8 cellular contexts compared by ENCODE assay signal in genomic region chr19:7902796-7903243, GRCh38. TPM values are rescaled to one million over a fixed set of nuclear protein-coding genes. Genes with fewer than 3 reads are reported as not detected.
A peak's percentile ranks its signal among the peaks of the same experiment; 100 is the strongest.
DNase-seq lines count a peak whose midpoint lies in the region; ATAC-seq and TF ChIP-seq lines count a peak whose summit lies in the region.

No MANE protein-coding gene starts in this region.

- H3K27ac ChIP-seq in PC-3 (ENCODE audit: low read length) (peak overlapping the region; percentile 65), esophagus (ENCODE audit: low read depth in 2 of 2, low read length in 1 of 2) (peak overlapping the region; percentile 82 to 94), psoas muscle (peak overlapping the region; percentile 91)

- DNase-seq in H7 (no peak), PC-3 (peak; percentile 35), psoas muscle (no peak), SK-N-DZ (ENCODE audit: low spot score) (no peak), C1 segment of cervical spinal cord (lab: John Stamatoyannopoulos, UW) (no peak), activated gamma-delta T cell (lab: John Stamatoyannopoulos, UW) (no peak)

- H3K9me3 ChIP-seq in PC-3 (ENCODE audit: low read length) = no peaks in the 10 kb centered on the region
- H3K9me3 ChIP-seq in esophagus (ENCODE audit: control insufficient read depth in 2 of 2, insufficient read depth in 1 of 2, low read depth in 1 of 2, low read length in 1 of 2) = peaks cover 0 to 1% of the 10 kb centered on the region in 2 donors
- no peaks in the 10 kb centered on the region for H3K9me3 ChIP-seq in psoas muscle

- H3F3A ChIP-seq in PC-3 (ENCODE audit: low read length, unreplicated experiment) = peaks cover 11% of the 10 kb centered on the region

- H3K9me2 ChIP-seq in PC-3 (replicated peaks; ENCODE audit: low read length) = no peaks in the 10 kb centered on the region

- H3K4me1 ChIP-seq in PC-3 (ENCODE audit: insufficient read depth, low read length) (peaks cover 20% of the 10 kb centered on the region), esophagus (ENCODE audit: control insufficient read depth in 2 of 2, insufficient read depth in 2 of 2, low read length in 1 of 2) (peaks cover 7 to 39% of the 10 kb centered on the region in 2 donors), psoas muscle (peaks cover 27% of the 10 kb centered on the region)

- BruUV-seq in PC-3 (replicated peaks; lab: Mats Ljungman, UMichigan) = TSS peak; percentile 88

- H3K27me3 ChIP-seq in H7 (ENCODE audit: control insufficient read depth, insufficient read depth, low read length) (no peaks in the 10 kb centered on the region; the same call in 1 of the 2 replicates), PC-3 (ENCODE audit: low read length) (no peaks in the 10 kb centered on the region), esophagus (ENCODE audit: control insufficient read depth in 1 of 2, insufficient read depth in 2 of 2, low read length in 2 of 2) (no peaks in the 10 kb centered on the region), psoas muscle (ENCODE audit: insufficient read depth in 3 of 3, low read length in 2 of 3) (no peaks in the 10 kb centered on the region)

- H3K79me2 ChIP-seq in PC-3 (ENCODE audit: low read length) = peaks cover 46% of the 10 kb centered on the region

- peak overlapping the region; percentile 77 for H2AFZ ChIP-seq in PC-3 (ENCODE audit: low read length)

- WGBS in esophagus, 2 donors = 9 to 14% methylated on average over 20 of the region's 20 CpGs
- 6 to 14% (median 9%) methylated on average over 20 of the region's 20 CpGs for WGBS in psoas muscle, 3 donors

- intact Hi-C loops in PC-3 (cut with micrococcal nuclease) (loop anchor here (1.0 to 5.0 kb wide), 5 partner anchors 14 to 624 kb away; partner anchors contain the start of genes LRRC8E and SNAPC2), psoas muscle (cut with DNase I) (loop anchor here in 1 of 2 donors (5.0 kb wide), 1 partner anchor 929 kb away; the partner anchor contains the start of genes MBD3L1 and ZNF558)

- H3K36me3 ChIP-seq in H7 (replicated peaks; ENCODE audit: control insufficient read depth, insufficient read depth, low read length) (peaks cover 2% of the 10 kb centered on the region; the same call in 1 of the 2 replicates), PC-3 (ENCODE audit: low read depth, low read length) (peaks cover 12% of the 10 kb centered on the region), esophagus (ENCODE audit: control insufficient read depth in 2 of 2, insufficient read depth in 2 of 2, low read length in 1 of 2) (peaks cover 0 to 10% of the 10 kb centered on the region in 2 donors), psoas muscle (ENCODE audit: insufficient read depth in 1 of 2, low read depth in 1 of 2) (peaks cover 0 to 11% of the 10 kb centered on the region in 2 donors)

- H3K9ac ChIP-seq in PC-3 (ENCODE audit: low read length) = peak overlapping the region; percentile 89

- peak overlapping the region; percentile 98 for H3K4me2 ChIP-seq in PC-3 (ENCODE audit: low read length)

- POLR2A ChIA-PET in PC-3 (lab: Charles Lee; ENCODE audit: unreplicated experiment) = interaction anchor here (0.6 to 1.0 kb wide), 3 partner anchors 9 to 33 kb away, joined by 3 to 4 read pairs (median 3); no protein-coding TSS in a partner anchor

- peak overlapping the region; percentile 62 for H3K4me3 ChIP-seq in H7 (ENCODE audit: insufficient read depth, low read depth, low read length)
- peak overlapping the region; percentile 75 for H3K4me3 ChIP-seq in PC-3 (ENCODE audit: low read length)
- peak overlapping the region; percentile 55 to 85 for H3K4me3 ChIP-seq in esophagus (ENCODE audit: low read depth in 1 of 2, low read length in 2 of 2)
- H3K4me3 ChIP-seq in psoas muscle = peak overlapping the region; percentile 86

- CTCF ChIA-PET in PC-3 (lab: Charles Lee) = interaction anchor here (0.5 to 2.0 kb wide), 5 partner anchors 15 to 103 kb away, joined by 5 to 23 read pairs (median 7); partner anchors contain the start of gene SNAPC2

- no peak for TF ChIP-seq CTCF in PC-3 (conservative IDR thresholded peaks at IDR 0.05; ENCODE audit: low read depth, low read length)
- no peak for TF ChIP-seq CTCF in psoas muscle (IDR thresholded peaks at IDR 0.05)

- ATAC-seq in PC-3 (peak; percentile 4), psoas muscle (no peak), HG02884 (IDR thresholded peaks at IDR 0.05; ENCODE audit: unreplicated experiment) (no peak)

- H4K20me1 ChIP-seq in PC-3 (ENCODE audit: low read length) = 0 out of 2 replicates have a peak, but pooled peaks cover 3% of the 10 kb centered on the region

RNA-seq across cellular contexts. Expression of gene MAP2K7, which starts 0.9 kb away (rescaled TPM):
- 21.1 and 24.3 TPM in 2 replicates for total RNA-seq in H7 (2014; rRNA removed; shearing (Covaris generic))
- 39.3 and 40.5 TPM in 2 replicates for total RNA-seq in PC-3 (2014; rRNA removed)
- 10 to 100 TPM; 12.8 to 35.1 TPM for polyA plus RNA-seq in esophagus
- 10 to 100 TPM; 42.7 to 72.5 (median 55.5) TPM for total RNA-seq in psoas muscle
- polyA plus RNA-seq in psoas muscle = 10 to 100 TPM; 35.4 to 43.9 (median 40.0) TPM
- 20.8 and 28.7 TPM in 2 replicates for polyA plus RNA-seq in SK-N-DZ (2014; cell fraction: cytosol; rRNA removed)
- 35.1 and 44.5 TPM in 2 replicates for polyA plus RNA-seq in SK-N-DZ (2014; cell fraction: nucleus; rRNA removed)

RNA-seq across cellular contexts. Expression of gene TGFBR3L, which starts 11.8 kb away (rescaled TPM):
- 1.7 TPM in 1 of 2 replicates, not detected in the other for total RNA-seq in H7 (2014; rRNA removed; shearing (Covaris generic))
- 10.5 and 15.5 TPM in 2 replicates for total RNA-seq in PC-3 (2014; rRNA removed)
- under 1 TPM in 1 of 2 donors, not detected in 1; 0.08 TPM for polyA plus RNA-seq in esophagus
- 10 to 100 TPM in 1 of 4 donors, 1 to 10 TPM in 3; 4.5 to 13.0 (median 7.5) TPM for total RNA-seq in psoas muscle
- 1 to 10 TPM; 1.2 to 1.5 (median 1.3) TPM for polyA plus RNA-seq in psoas muscle
- 9.0 and 21.7 TPM in 2 replicates for polyA plus RNA-seq in SK-N-DZ (2014; cell fraction: cytosol; rRNA removed)
- polyA plus RNA-seq in SK-N-DZ (2014; cell fraction: nucleus; rRNA removed) = 11.4 and 25.5 TPM in 2 replicates

RNA-seq across cellular contexts. Expression of gene LRRC8E, which starts 14.5 kb away (rescaled TPM):
- total RNA-seq in H7 (2014; rRNA removed; shearing (Covaris generic)) = 1.6 and 4.0 TPM in 2 replicates
- total RNA-seq in PC-3 (2014; rRNA removed) (30.8 and 35.3 TPM in 2 replicates), psoas muscle (under 1 TPM; 0.07 to 0.26 (median 0.15) TPM)
- polyA plus RNA-seq in esophagus (1 to 10 TPM; 3.3 to 4.7 TPM), psoas muscle (under 1 TPM in 2 of 3 donors, not detected in 1; 0.03 to 0.10 TPM)
- 0.61 and 1.1 TPM in 2 replicates for polyA plus RNA-seq in SK-N-DZ (2014; cell fraction: cytosol; rRNA removed)
- polyA plus RNA-seq in SK-N-DZ (2014; cell fraction: nucleus; rRNA removed) = 0.18 and 0.23 TPM in 2 replicates

RNA-seq across cellular contexts. Expression of gene SNAPC2, which starts 17.3 kb away (rescaled TPM):
- 25.5 and 25.9 TPM in 2 replicates for total RNA-seq in H7 (2014; rRNA removed; shearing (Covaris generic))
- total RNA-seq in PC-3 (2014; rRNA removed) (40.1 and 61.7 TPM in 2 replicates), psoas muscle (1 to 10 TPM; 4.6 to 8.7 (median 6.7) TPM)
- polyA plus RNA-seq in esophagus (10 to 100 TPM in 1 of 2 donors, 1 to 10 TPM in 1; 5.6 to 11.3 TPM), psoas muscle (10 to 100 TPM in 2 of 3 donors, 1 to 10 TPM in 1; 8.4 to 16.0 (median 10.2) TPM)
- polyA plus RNA-seq in SK-N-DZ (2014; cell fraction: cytosol; rRNA removed) = 16.8 and 19.2 TPM in 2 replicates
- 7.9 and 14.1 TPM in 2 replicates for polyA plus RNA-seq in SK-N-DZ (2014; cell fraction: nucleus; rRNA removed)

RNA-seq across cellular contexts. Expression of gene CTXN1, which starts 23.1 kb away (rescaled TPM):
- total RNA-seq in H7 (2014; rRNA removed; shearing (Covaris generic)) = 5.0 and 10.7 TPM in 2 replicates
- 11.4 and 40.3 TPM in 2 replicates for total RNA-seq in PC-3 (2014; rRNA removed)
- 1 to 10 TPM; 1.4 to 3.0 TPM for polyA plus RNA-seq in esophagus
- total RNA-seq in psoas muscle = under 1 TPM in 1 of 4 donors, not detected in 3; 0.30 TPM
- polyA plus RNA-seq in psoas muscle = under 1 TPM in 2 of 3 donors, not detected in 1; 0.04 to 0.25 TPM
- polyA plus RNA-seq in SK-N-DZ (2014; cell fraction: cytosol; rRNA removed) = 10.4 and 16.9 TPM in 2 replicates
- polyA plus RNA-seq in SK-N-DZ (2014; cell fraction: nucleus; rRNA removed) = 14.9 and 19.4 TPM in 2 replicates
